Comparison of ENCODE assay signal across 36 cellular contexts in genomic region chr10:63806330-63806729, GRCh38.
"Had no signal": no experiment of that assay in that cellular context is flagged by ENCODE, and none has a peak within 500 bp of the region (broad histone marks: within the 10 kb centered on the region; RNA-seq: fewer than 3 reads in every experiment).

No MANE protein-coding gene starts in this region.

- H3K4me3 ChIP-seq: MG63 had no signal

- H3K36me3 ChIP-seq: MG63 had no signal

- DNase-seq: Karpas-422, Kasumi-1, MG63, MM.1S, MV-4-11, NCI-H1048, NCI-H1092, NCI-H1092 treated with DMSO at 0.1 percent for 48 hours, NCI-H1105, NCI-H1105 treated with DMSO at 0.1 percent for 48 hours, NCI-H1417, NCI-H1417 treated with DMSO at 0.1 percent for 48 hours, NCI-H1436, NCI-H1436 treated with DMSO at 0.1 percent for 48 hours, NCI-H146, NCI-H1694, NCI-H1694 treated with DMSO at 0.1 percent for 48 hours, NCI-H187, NCI-H187 treated with DMSO at 0.1 percent for 48 hours, NCI-H1930, NCI-H2029, NCI-H2029 treated with DMSO at 0.1 percent for 48 hours, NCI-H2081, NCI-H2081 treated with DMSO at 0.1 percent for 48 hours, NCI-H2107, NCI-H2171, NCI-H2171 treated with DMSO at 0.1 percent for 48 hours, NCI-H2227 treated with DMSO at 0.1 percent for 48 hours, NCI-H226, NCI-H345, NCI-H446, NCI-H446 treated with DMSO at 0.1 percent for 48 hours, NCI-H510A, NCI-H510A treated with DMSO at 0.1 percent for 48 hours, NCI-H524, NCI-H524 treated with DMSO at 0.1 percent for 48 hours had no signal
